Comparison of ENCODE assay signal across 14 cellular contexts in the genomic region with DNA sequence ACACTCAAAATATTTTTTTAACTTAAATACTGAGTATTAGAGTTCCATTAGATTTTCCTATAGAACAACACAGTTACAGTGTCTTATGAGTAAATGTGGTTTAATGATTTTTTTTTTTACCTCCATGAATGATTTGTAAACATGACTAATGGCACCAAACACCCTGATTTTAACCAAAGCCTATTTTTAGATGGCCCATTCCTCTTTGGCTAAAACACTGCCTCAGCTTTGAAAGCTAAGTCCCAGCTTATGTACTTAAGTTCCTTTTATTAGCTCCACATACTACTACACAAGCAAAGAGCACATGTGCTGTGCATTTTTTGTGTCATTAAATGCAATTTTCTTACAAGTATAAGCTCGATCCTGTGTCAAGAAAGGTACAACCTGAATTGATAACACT.
DNase-seq lines count a peak whose midpoint lies in the region; ATAC-seq and TF ChIP-seq lines count a peak whose summit lies in the region.
"Had no signal": no experiment of that assay in that cellular context is flagged by ENCODE, and none has a peak within 500 bp of the region (broad histone marks: within the 10 kb centered on the region; RNA-seq: fewer than 3 reads in every experiment).

No MANE protein-coding gene starts in this region.

- H3K4me3 Mint-ChIP-seq in HFFc6, result no peak overlapping the region
- H3K4me3 Mint-ChIP-seq in activated CD8-positive, alpha-beta memory T cell treated with anti-CD3 and anti-CD28 coated beads, Interleukin-2, amount 10 ng/mL, durations not matched to agents 7 days and 5 days, result no peak overlapping the region
- H3K4me3 Mint-ChIP-seq: CD14-positive monocyte; CD4-positive, alpha-beta memory T cell had no signal

- no peak overlapping the region for H3K27ac Mint-ChIP-seq in HFFc6
- H3K27ac Mint-ChIP-seq in activated CD8-positive, alpha-beta memory T cell treated with anti-CD3 and anti-CD28 coated beads, Interleukin-2, amount 10 ng/mL, durations not matched to agents 7 days and 5 days, result no peak overlapping the region
- H3K27ac Mint-ChIP-seq: CD14-positive monocyte; CD4-positive, alpha-beta memory T cell had no signal

- H3K4me1 Mint-ChIP-seq in HFFc6 (ENCODE audit: low read depth), result peaks cover 10% of the 10 kb centered on the region
- H3K4me1 Mint-ChIP-seq in activated CD8-positive, alpha-beta memory T cell treated with anti-CD3 and anti-CD28 coated beads, Interleukin-2, amount 10 ng/mL, durations not matched to agents 7 days and 5 days, result no peaks in the 10 kb centered on the region
- H3K4me1 Mint-ChIP-seq: CD14-positive monocyte; CD4-positive, alpha-beta memory T cell had no signal

- ATAC-seq in activated CD8-positive, alpha-beta memory T cell treated with anti-CD3 and anti-CD28 coated beads, Interleukin-2, amount 10 ng/mL, durations not matched to agents 7 days and 5 days, result no peak
- no peak for ATAC-seq in GM19351 (IDR thresholded peaks at IDR 0.05; ENCODE audit: unreplicated experiment)
- ATAC-seq: A549, GM12878 had no signal

- CTCF ChIA-PET in activated CD8-positive, alpha-beta memory T cell treated with anti-CD3 and anti-CD28 coated beads, Interleukin-2, amount 10 ng/mL, durations not matched to agents 7 days and 5 days (lab: Charles Lee), result no interaction called here

- peak; percentile 5 for DNase-seq in AG08395 (ENCODE audit: low spot score)
- DNase-seq in HFFc6, result peak; percentile 17
- peak; percentile 52 for DNase-seq in NCI-H82 treated with DMSO at 0.1 percent for 48 hours (lab: John Stamatoyannopoulos, UW; ENCODE audit: unreplicated experiment)
- DNase-seq in renal cortical epithelial cell (ENCODE audit: low read depth), result peak; percentile 1
- no peak for DNase-seq in anterior cingulate cortex (lab: John Stamatoyannopoulos, UW)
- no peak for DNase-seq in activated CD8-positive, alpha-beta memory T cell treated with anti-CD3 and anti-CD28 coated beads, Interleukin-2, amount 10 ng/mL, durations not matched to agents 7 days and 5 days
- DNase-seq in stimulated activated CD4-positive, alpha-beta T cell treated with anti-CD3 and anti-CD28 coated beads, Interleukin-15, amount 100 ng/mL, for 24 hours, result no peak
- DNase-seq: CD4-positive, alpha-beta memory T cell; DMS79 treated with DMSO at 0.1 percent for 48 hours; EL had no signal

- no peaks in the 10 kb centered on the region for H3K9me3 Mint-ChIP-seq in HFFc6
- H3K9me3 Mint-ChIP-seq in activated CD8-positive, alpha-beta memory T cell treated with anti-CD3 and anti-CD28 coated beads, Interleukin-2, amount 10 ng/mL, durations not matched to agents 7 days and 5 days (ENCODE audit: low read depth), result peaks cover 2% of the 10 kb centered on the region

- TF ChIP-seq CTCF in HFFc6 (IDR thresholded peaks at IDR 0.05), result no peak

- H3K27me3 Mint-ChIP-seq in HFFc6 (ENCODE audit: insufficient read depth), result no peaks in the 10 kb centered on the region
- no peaks in the 10 kb centered on the region for H3K27me3 Mint-ChIP-seq in activated CD8-positive, alpha-beta memory T cell treated with anti-CD3 and anti-CD28 coated beads, Interleukin-2, amount 10 ng/mL, durations not matched to agents 7 days and 5 days
- H3K27me3 Mint-ChIP-seq: CD4-positive, alpha-beta memory T cell had no signal

- H3K36me3 Mint-ChIP-seq in HFFc6 (ENCODE audit: low read depth), result no peaks in the 10 kb centered on the region
- no peaks in the 10 kb centered on the region for H3K36me3 Mint-ChIP-seq in activated CD8-positive, alpha-beta memory T cell treated with anti-CD3 and anti-CD28 coated beads, Interleukin-2, amount 10 ng/mL, durations not matched to agents 7 days and 5 days
- H3K36me3 Mint-ChIP-seq: CD14-positive monocyte; CD4-positive, alpha-beta memory T cell had no signal

Comparison
In these comparisons a context has a peak if more than half of its experiments do, and no peak if none do; other contexts are left out.
1. DNase-seq: peak in AG08395 (single experiment), HFFc6 (single experiment), NCI-H82 treated with DMSO at 0.1 percent for 48 hours (single experiment) and renal cortical epithelial cell (single experiment); none in anterior cingulate cortex (0 of 58), activated CD8-positive, alpha-beta memory T cell treated with anti-CD3 and anti-CD28 coated beads, Interleukin-2, amount 10 ng/mL, durations not matched to agents 7 days and 5 days (single experiment) and stimulated activated CD4-positive, alpha-beta T cell treated with anti-CD3 and anti-CD28 coated beads, Interleukin-15, amount 100 ng/mL, for 24 hours (single experiment).